In genomic region chr17:39217734-39218369, GRCh38 we compare ENCODE assay signal across 20 cellular contexts. TPM values are rescaled to one million over a fixed set of nuclear protein-coding genes. Genes with fewer than 3 reads are reported as not detected.
DNase-seq lines count a peak whose midpoint lies in the region; ATAC-seq, FAIRE-seq and TF ChIP-seq lines count a peak whose summit lies in the region.
"Had no signal": no experiment of that assay in that cellular context is flagged by ENCODE, and none has a peak within 500 bp of the region (broad histone marks: within the 10 kb centered on the region; RNA-seq: fewer than 3 reads in every experiment).

No MANE protein-coding gene starts in this region.

- no peaks in the 10 kb centered on the region for H3K27me3 ChIP-seq in tibial artery

- H3K9me3 Mint-ChIP-seq in stimulated activated naive CD8-positive, alpha-beta T cell treated with anti-CD3 and anti-CD28 coated beads, Interleukin-15, amount 100 ng/mL, for 72 hours: no peaks in the 10 kb centered on the region
- H3K9me3 Mint-ChIP-seq in WTC11: no peaks in the 10 kb centered on the region

- POLR2A ChIA-PET in WTC11 (lab: Charles Lee): interaction anchor here (0.6 kb wide), 1 partner anchor 9 kb away, joined by 3 read pairs; no protein-coding TSS in a partner anchor

- H3K4me1 Mint-ChIP-seq in stimulated activated naive CD8-positive, alpha-beta T cell treated with anti-CD3 and anti-CD28 coated beads, Interleukin-15, amount 100 ng/mL, for 72 hours: peaks cover 9% of the 10 kb centered on the region
- peaks cover 17% of the 10 kb centered on the region for H3K4me1 Mint-ChIP-seq in WTC11

- no peak overlapping the region for H3K27ac Mint-ChIP-seq in stimulated activated naive CD8-positive, alpha-beta T cell treated with anti-CD3 and anti-CD28 coated beads, Interleukin-15, amount 100 ng/mL, for 72 hours
- no peak overlapping the region for H3K27ac Mint-ChIP-seq in WTC11

- H3K9ac ChIP-seq in kidney (ENCODE audit: low read length in 2 of 2): no peak overlapping the region

- no peak for TF ChIP-seq CTCF in WTC11 (IDR thresholded peaks at IDR 0.05)
- no peak for TF ChIP-seq CTCF in kidney (IDR thresholded peaks at IDR 0.05; ENCODE audit: borderline replicate concordance, extremely low read depth, insufficient read depth)
- no peak for TF ChIP-seq CTCF in tibial artery (IDR thresholded peaks at IDR 0.05)

- H3K4me3 Mint-ChIP-seq in stimulated activated naive CD8-positive, alpha-beta T cell treated with anti-CD3 and anti-CD28 coated beads, Interleukin-15, amount 100 ng/mL, for 72 hours: peak overlapping the region; percentile 48 to 60
- peak overlapping the region; percentile 56 for H3K4me3 Mint-ChIP-seq in WTC11

- H3K4me1 ChIP-seq in kidney (ENCODE audit: control insufficient read depth in 1 of 2, insufficient read depth in 1 of 2, low read depth in 1 of 2, low read length in 2 of 2) (no peaks in the 10 kb centered on the region), tibial artery (peaks cover 0 to 85% (median 67%) of the 10 kb centered on the region in 4 donors)

- no peak overlapping the region for H3K27ac ChIP-seq in kidney (ENCODE audit: low read depth in 2 of 2, low read length in 2 of 2)
- peak overlapping the region; percentile 93 to 94 for H3K27ac ChIP-seq in tibial artery
- H3K27ac ChIP-seq: C4-2B had no signal

- CTCF ChIA-PET in WTC11 (lab: Charles Lee): interaction anchor here (0.5 to 3.3 kb wide), 12 partner anchors 8 to 483 kb away, joined by 3 to 44 read pairs (median 6); partner anchors contain the start of gene STAC2

- H3K27me3 Mint-ChIP-seq in stimulated activated naive CD8-positive, alpha-beta T cell treated with anti-CD3 and anti-CD28 coated beads, Interleukin-15, amount 100 ng/mL, for 72 hours: peaks cover 40% of the 10 kb centered on the region
- H3K27me3 Mint-ChIP-seq in WTC11 (ENCODE audit: low read depth): peaks cover 49% of the 10 kb centered on the region

- no peaks in the 10 kb centered on the region for H3K36me3 Mint-ChIP-seq in WTC11

- no peaks in the 10 kb centered on the region for H3K36me3 ChIP-seq in kidney (ENCODE audit: control insufficient read depth in 1 of 2, insufficient read depth in 2 of 2, low read length in 2 of 2)
- peaks cover 0 to 53% (median 24%) of the 10 kb centered on the region in 3 donors for H3K36me3 ChIP-seq in tibial artery

- FAIRE-seq in kidney (lab: Jason Lieb, UNC): no peak
- FAIRE-seq: GM19239 had no signal

- peak; percentile 21 for ATAC-seq in stimulated activated naive CD8-positive, alpha-beta T cell treated with anti-CD3 and anti-CD28 coated beads, Interleukin-15, amount 100 ng/mL, for 72 hours
- ATAC-seq in stimulated activated naive CD8-positive, alpha-beta T cell treated with anti-CD3 and anti-CD28 coated beads, Interleukin-15, Interleukin-2, amounts not matched to agents 100 U/mL and 50 U/mL, for 24 hours: no peak
- ATAC-seq in WTC11 (peak; percentile 44), GM19455 (IDR thresholded peaks at IDR 0.05; ENCODE audit: unreplicated experiment) (no peak)
- ATAC-seq: HCT116 had no signal

- no peak overlapping the region for H3K4me3 ChIP-seq in kidney (ENCODE audit: low read length in 2 of 2)
- H3K4me3 ChIP-seq in tibial artery: no peak overlapping the region

- no peak for DNase-seq in stimulated activated naive CD8-positive, alpha-beta T cell treated with anti-CD3 and anti-CD28 coated beads, Interleukin-15, amount 100 ng/mL, for 72 hours
- no peak for DNase-seq in stimulated activated naive CD8-positive, alpha-beta T cell treated with anti-CD3 and anti-CD28 coated beads, Interleukin-15, Interleukin-2, amounts not matched to agents 100 U/mL and 50 U/mL, for 24 hours
- DNase-seq in WTC11 (ENCODE audit: low spot score): no peak
- peak; percentile 62 for DNase-seq in kidney
- no peak for DNase-seq in tibial artery
- DNase-seq in mesenteric fat pad (ENCODE audit: low spot score): no peak
- no peak for DNase-seq in pons (ENCODE audit: low spot score)
- DNase-seq: KBM-7, MV-4-11, NCI-H1417, NCI-H187 treated with DMSO at 0.1 percent for 48 hours, NCI-H446, NCI-H748 treated with DMSO at 0.1 percent for 48 hours, RPMI8226, SIG-M5 had no signal

- intact Hi-C loops in kidney (cut with DNase I): no loop called here
- intact Hi-C loops in tibial artery (cut with DNase I; ENCODE audit: low total_unique reads): no loop called here

- no peaks in the 10 kb centered on the region for H3K9me3 ChIP-seq in kidney (ENCODE audit: control insufficient read depth in 1 of 2, low read length in 2 of 2)
- no peaks in the 10 kb centered on the region for H3K9me3 ChIP-seq in tibial artery

TF ChIP-seq in WTC11, 78 proteins besides CTCF, POLR2A, EP300 and RAD21 (continues in another document):
- TF ChIP-seq OVOL2 (CRISPR knock-in tag; IDR thresholded peaks at IDR 0.05; ENCODE audit: borderline replicate concordance) (no peak), PRRX2 (CRISPR knock-in tag; IDR thresholded peaks at IDR 0.05) (no peak), TP53 (CRISPR knock-in tag; IDR thresholded peaks at IDR 0.05) (no peak), FOXJ3 (CRISPR knock-in tag; IDR thresholded peaks at IDR 0.05; ENCODE audit: borderline replicate concordance) (no peak), ZNF512 (CRISPR knock-in tag; IDR thresholded peaks at IDR 0.05; ENCODE audit: borderline replicate concordance) (no peak), ZBTB43 (CRISPR knock-in tag; IDR thresholded peaks at IDR 0.05) (no peak), AR (CRISPR knock-in tag; IDR thresholded peaks at IDR 0.05) (no peak), NR3C1 (CRISPR knock-in tag; conservative IDR thresholded peaks at IDR 0.05; ENCODE audit: low read depth) (no peak)

RNA-seq across cellular contexts. Expression of gene STAC2, which starts 7.9 kb away (rescaled TPM):
- total RNA-seq in WTC11 (2021) (3.9 to 4.2 TPM (median 4.0 TPM) in 3 replicates), kidney (15.3 TPM), mesenteric fat pad (0.16 TPM)
- polyA plus RNA-seq in kidney (ENCODE audit: insufficient read depth, low read depth, low replicate concordance): 18.9 TPM

RNA-seq across cellular contexts. Expression of gene RPL19, which starts 17.8 kb away (rescaled TPM):
- total RNA-seq in WTC11 (2021) (1,970 to 2,019 TPM (median 2,012 TPM) in 3 replicates), kidney (1,460 TPM), mesenteric fat pad (1,346 TPM)
- 2,512 TPM for polyA plus RNA-seq in kidney (ENCODE audit: insufficient read depth, low read depth, low replicate concordance)

RNA-seq across cellular contexts. Expression of gene CACNB1, which starts 20.4 kb away (rescaled TPM):
- total RNA-seq in WTC11 (2021) (11.2 to 17.0 TPM (median 11.9 TPM) in 3 replicates), kidney (9.9 TPM), mesenteric fat pad (5.1 TPM)
- 1.4 TPM for polyA plus RNA-seq in kidney (ENCODE audit: insufficient read depth, low read depth, low replicate concordance)

RNA-seq across cellular contexts. Expression of gene ARL5C, which starts 51.9 kb away (rescaled TPM):
- total RNA-seq in WTC11 (2021) (not detected in 3 replicates), kidney (not detected), mesenteric fat pad (not detected)
- polyA plus RNA-seq in kidney (ENCODE audit: insufficient read depth, low read depth, low replicate concordance): not detected
- total RNA-seq: A673 had no signal

Comparison
In these comparisons a context has a peak if more than half of its experiments do, and no peak if none do; other contexts are left out.
1. ATAC-seq: peak in stimulated activated naive CD8-positive, alpha-beta T cell treated with anti-CD3 and anti-CD28 coated beads, Interleukin-15, amount 100 ng/mL, for 72 hours (single experiment) and WTC11 (single experiment); none in stimulated activated naive CD8-positive, alpha-beta T cell treated with anti-CD3 and anti-CD28 coated beads, Interleukin-15, Interleukin-2, amounts not matched to agents 100 U/mL and 50 U/mL, for 24 hours (single experiment) and GM19455 (single experiment).
2. H3K27ac ChIP-seq: peak in tibial artery (2 of 2); none in kidney (0 of 2).